In the genomic region with DNA sequence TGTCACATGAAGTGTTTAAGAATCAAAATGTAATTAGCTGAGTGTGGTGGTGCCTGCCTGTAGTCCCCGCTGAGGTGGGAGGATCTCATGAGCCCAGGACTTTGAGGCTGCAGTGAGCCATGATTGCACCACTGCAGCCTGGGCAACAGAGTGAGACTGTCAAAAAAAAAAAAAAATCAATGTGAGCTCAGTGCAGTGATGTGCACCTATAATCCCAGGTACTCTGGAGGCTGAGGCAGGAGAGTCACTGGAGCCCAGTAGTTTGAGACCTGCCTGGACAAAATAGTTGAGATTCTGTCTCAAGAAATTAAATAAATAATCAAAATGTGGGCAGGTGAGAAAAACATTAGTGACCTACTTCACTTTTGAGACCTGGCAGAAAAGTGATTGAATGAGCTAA, we compare ENCODE assay signal across 23 cellular contexts.
DNase-seq lines count a peak whose midpoint lies in the region; ATAC-seq and TF ChIP-seq lines count a peak whose summit lies in the region.
"Had no signal": no experiment of that assay in that cellular context is flagged by ENCODE, and none has a peak within 500 bp of the region (broad histone marks: within the 10 kb centered on the region; RNA-seq: fewer than 3 reads in every experiment).

No MANE protein-coding gene starts in this region.

- no peaks in the 10 kb centered on the region for H3K9me3 ChIP-seq in A673 (ENCODE audit: low read depth, low read length, poor library complexity, severe bottlenecking)
- H3K9me3 ChIP-seq: tibial artery had no signal

- intact Hi-C loops in A673 (cut with micrococcal nuclease; ENCODE audit: unreplicated experiment) = no loop called here

- CTCF ChIA-PET in A673 (lab: Charles Lee) = no interaction called here

- H3K27me3 ChIP-seq in A673 (replicated peaks; ENCODE audit: insufficient read depth, low read depth, low read length, poor library complexity) = no peaks in the 10 kb centered on the region
- H3K27me3 ChIP-seq: adrenal gland, cardiac muscle cell, dorsolateral prefrontal cortex, tibial artery had no signal

- H3K27ac Mint-ChIP-seq in activated naive CD4-positive, alpha-beta T cell treated with anti-CD3 and anti-CD28 coated beads, Interleukin-2, amount 50 U/mL, for 24 hours = peak overlapping the region; percentile 42
- H3K27ac Mint-ChIP-seq in glutamatergic neuron (ENCODE audit: unreplicated experiment) (no peak overlapping the region), type B pancreatic cell (no peak overlapping the region)

- no TSS peak for BruUV-seq in A673 (replicated peaks; lab: Mats Ljungman, UMichigan)

- H3K4me3 ChIP-seq in A673 (ENCODE audit: low read depth, low read length, poor library complexity, severe bottlenecking) = no peak overlapping the region
- H3K4me3 ChIP-seq: adrenal gland, cardiac muscle cell, dorsolateral prefrontal cortex, tibial artery had no signal

- H3K9me3 Mint-ChIP-seq in activated naive CD4-positive, alpha-beta T cell treated with anti-CD3 and anti-CD28 coated beads, Interleukin-2, amount 50 U/mL, for 24 hours = no peaks in the 10 kb centered on the region
- H3K9me3 Mint-ChIP-seq in glutamatergic neuron (ENCODE audit: unreplicated experiment) (peaks cover 10% of the 10 kb centered on the region), type B pancreatic cell (no peaks in the 10 kb centered on the region)

- no peaks in the 10 kb centered on the region for H3K36me3 ChIP-seq in A673 (ENCODE audit: insufficient read depth, low read length, poor library complexity, severe bottlenecking)
- H3K36me3 ChIP-seq: adrenal gland, cardiac muscle cell, tibial artery had no signal

- no peak for ATAC-seq in HG03439 (IDR thresholded peaks at IDR 0.05; ENCODE audit: unreplicated experiment)
- ATAC-seq: esophagus mucosa, left ventricle myocardium superior had no signal

- no peak for DNase-seq in activated naive CD4-positive, alpha-beta T cell treated with anti-CD3 and anti-CD28 coated beads, Interleukin-2, amount 50 U/mL, for 16 hours
- DNase-seq in RKO (ENCODE audit: low spot score) (peak; percentile 51), glutamatergic neuron (no peak), type B pancreatic cell (ENCODE audit: extremely low spot score, unreplicated experiment) (no peak), A673 (ENCODE audit: low spot score) (no peak)
- no peak for DNase-seq in activated CD8-positive, alpha-beta memory T cell treated with anti-CD3 and anti-CD28 coated beads, Interleukin-2, amount 50 U/mL, for 4 hours
- DNase-seq: activated CD4-positive, alpha-beta T cell treated with anti-CD3 and anti-CD28 coated beads for 48 hours; adrenal gland; C1 segment of cervical spinal cord; dorsolateral prefrontal cortex; KG1; left ventricle myocardium superior; NCI-H1092; NCI-H2029 treated with DMSO at 0.1 percent for 48 hours; NCI-H510A; stimulated activated naive CD4-positive, alpha-beta T cell treated with Interleukin-2 at 50 U/mL for 16 hours; SW 1271; tibial artery had no signal

- peaks cover 19% of the 10 kb centered on the region for H3K4me1 ChIP-seq in A673 (ENCODE audit: insufficient read depth, low read length, poor library complexity, severe bottlenecking)
- H3K4me1 ChIP-seq: parathyroid adenoma had no signal

- TF ChIP-seq CTCF in glutamatergic neuron (IDR thresholded peaks at IDR 0.05; ENCODE audit: partially characterized antibody, unreplicated experiment) (no peak), type B pancreatic cell (conservative IDR thresholded peaks at IDR 0.05) (no peak), A673 (conservative IDR thresholded peaks at IDR 0.05; ENCODE audit: low read depth, low read length) (no peak)

- H3K4me3 Mint-ChIP-seq in activated naive CD4-positive, alpha-beta T cell treated with anti-CD3 and anti-CD28 coated beads, Interleukin-2, amount 50 U/mL, for 24 hours = no peak overlapping the region
- H3K4me3 Mint-ChIP-seq in glutamatergic neuron (ENCODE audit: unreplicated experiment) (peak overlapping the region; percentile 93), type B pancreatic cell (peak overlapping the region; percentile 63)

- POLR2A ChIA-PET in A673 (lab: Charles Lee; ENCODE audit: low non-redundant PET) = no interaction called here

- no peaks in the 10 kb centered on the region for H3K36me3 Mint-ChIP-seq in activated naive CD4-positive, alpha-beta T cell treated with anti-CD3 and anti-CD28 coated beads, Interleukin-2, amount 50 U/mL, for 24 hours
- no peaks in the 10 kb centered on the region for H3K36me3 Mint-ChIP-seq in glutamatergic neuron (ENCODE audit: unreplicated experiment)
- H3K36me3 Mint-ChIP-seq in type B pancreatic cell = peaks cover 14% of the 10 kb centered on the region

- no peak overlapping the region for H3K27ac ChIP-seq in A673 (ENCODE audit: low read depth, low read length, poor library complexity, severe bottlenecking)
- H3K27ac ChIP-seq: adrenal gland, cardiac muscle cell, dorsolateral prefrontal cortex, parathyroid adenoma, tibial artery had no signal

- H3K27me3 Mint-ChIP-seq in activated naive CD4-positive, alpha-beta T cell treated with anti-CD3 and anti-CD28 coated beads, Interleukin-2, amount 50 U/mL, for 24 hours = no peaks in the 10 kb centered on the region
- peaks cover 10% of the 10 kb centered on the region for H3K27me3 Mint-ChIP-seq in glutamatergic neuron (ENCODE audit: unreplicated experiment)
- no peaks in the 10 kb centered on the region for H3K27me3 Mint-ChIP-seq in type B pancreatic cell

- peaks cover 36% of the 10 kb centered on the region for H3K4me1 Mint-ChIP-seq in activated naive CD4-positive, alpha-beta T cell treated with anti-CD3 and anti-CD28 coated beads, Interleukin-2, amount 50 U/mL, for 24 hours
- H3K4me1 Mint-ChIP-seq in glutamatergic neuron (ENCODE audit: low read depth, unreplicated experiment) (peaks cover 13% of the 10 kb centered on the region), type B pancreatic cell (ENCODE audit: unreplicated experiment) (peaks cover 21% of the 10 kb centered on the region)
